23 cellular contexts compared by ENCODE assay signal in genomic region chr2:161546635-161547034, GRCh38.
"Had no signal": no experiment of that assay in that cellular context is flagged by ENCODE, and none has a peak within 500 bp of the region (broad histone marks: within the 10 kb centered on the region; RNA-seq: fewer than 3 reads in every experiment).

No MANE protein-coding gene starts in this region.

- DNase-seq: colonic mucosa; cortex of kidney; effector CD8-positive, alpha-beta T cell; effector memory CD8-positive, alpha-beta T cell; endodermal cell; erythroblast; esophagus squamous epithelium; foreskin fibroblast; foreskin melanocyte; gastrocnemius medialis; glutamatergic neuron; head of caudate nucleus; heart right ventricle; hippocampal formation; left cardiac atrium; left ventricle myocardium superior; lower lobe of right lung; mesendoderm; midbrain had no signal

- H3K36me3 ChIP-seq: colonic mucosa, esophagus squamous epithelium, gastrocnemius medialis, heart right ventricle, left lung, lower lobe of right lung had no signal

- H3K27me3 ChIP-seq: colonic mucosa, esophagus squamous epithelium, gastrocnemius medialis, heart right ventricle, left lung had no signal

- H3K4me3 Mint-ChIP-seq: dendritic cell treated with granulocyte-macrophage colony-stimulating factor and Interleukin-4, amounts not matched to agents 40 ng/mL and 50 ng/mL, for 4 days; effector memory CD8-positive, alpha-beta T cell; endodermal cell had no signal

- H3K27ac Mint-ChIP-seq: dendritic cell treated with granulocyte-macrophage colony-stimulating factor and Interleukin-4, amounts not matched to agents 40 ng/mL and 50 ng/mL, for 4 days; effector memory CD8-positive, alpha-beta T cell; endodermal cell had no signal

- H3K4me1 Mint-ChIP-seq: endodermal cell had no signal

- H3K27me3 Mint-ChIP-seq: dendritic cell treated with granulocyte-macrophage colony-stimulating factor and Interleukin-4, amounts not matched to agents 40 ng/mL and 50 ng/mL, for 4 days; effector memory CD8-positive, alpha-beta T cell had no signal

- H3K4me3 ChIP-seq: colonic mucosa, esophagus squamous epithelium, gastrocnemius medialis, heart right ventricle, left lung, lower lobe of right lung had no signal

- H3K4me1 ChIP-seq: colonic mucosa, esophagus squamous epithelium, gastrocnemius medialis, heart right ventricle, left lung, lower lobe of right lung had no signal

- H3K9me3 ChIP-seq: colonic mucosa, esophagus squamous epithelium, gastrocnemius medialis, heart right ventricle, left lung, lower lobe of right lung had no signal

- H3K27ac ChIP-seq: colonic mucosa, epithelial cell of prostate, esophagus squamous epithelium, gastrocnemius medialis, heart right ventricle, left lung, lower lobe of right lung had no signal

- H3K9me3 Mint-ChIP-seq: dendritic cell treated with granulocyte-macrophage colony-stimulating factor and Interleukin-4, amounts not matched to agents 40 ng/mL and 50 ng/mL, for 4 days; effector memory CD8-positive, alpha-beta T cell; endodermal cell had no signal

- ATAC-seq: effector memory CD8-positive, alpha-beta T cell; esophagus mucosa; gastrocnemius medialis; heart right ventricle; left cardiac atrium; left lung; left ventricle myocardium superior; lower lobe of right lung had no signal
